Comparison of ENCODE assay signal across 8 cellular contexts in genomic region chr14:60648934-60649814, GRCh38. TPM values are rescaled to one million over a fixed set of nuclear protein-coding genes. Genes with fewer than 3 reads are reported as not detected.
DNase-seq lines count a peak whose midpoint lies in the region; ATAC-seq, FAIRE-seq and TF ChIP-seq lines count a peak whose summit lies in the region.

TSS of gene SIX1 (minus strand) at chr14:60649477. CDS start at chr14:60649189, 288 bp downstream.

- H3K9ac ChIP-seq in HUES64 (ENCODE audit: low read depth, low read length) (no peak within 1 kb of the TSS), iPS-20b (ENCODE audit: low read depth, low read length) (no peak within 1 kb of the TSS)

- H3K4me3 ChIP-seq in HUES64 (ENCODE audit: low read length) (peak within 1 kb of the TSS; percentile 49), brain microvascular endothelial cell (ENCODE audit: low read depth, low read length) (peak within 1 kb of the TSS; percentile 76), iPS-20b (ENCODE audit: low read length) (peak within 1 kb of the TSS; percentile 58; the same call in 1 of the 2 replicates), skeletal muscle cell (ENCODE audit: low read depth, low read length) (peak within 1 kb of the TSS; percentile 79)

- H3K4me1 ChIP-seq in HUES64 (ENCODE audit: insufficient read depth, low read length) (peaks cover 62% of the 10 kb centered on the region), iPS-20b (ENCODE audit: insufficient read depth, low read length) (peaks cover 14% of the 10 kb centered on the region)

- H3K9me3 ChIP-seq in HUES64 (ENCODE audit: insufficient read depth, low read depth, low read length) (no peaks in the 10 kb centered on the region), iPS-20b (ENCODE audit: insufficient read depth, low read depth, low read length) (no peaks in the 10 kb centered on the region)

- peak; percentile 50 for ATAC-seq in GM19023 (IDR thresholded peaks at IDR 0.05; ENCODE audit: unreplicated experiment)

- whole genome bisulfite sequencing in HUES64, result under 1% methylated on average over 75 of the region's 76 CpGs

- peak; percentile 33 for DNase-seq in Ammon's horn (ENCODE audit: low spot score)
- DNase-seq in NOMO-1 treated with DMSO at 0.1 percent for 48 hours (lab: John Stamatoyannopoulos, UW; ENCODE audit: unreplicated experiment), result peak; percentile 73
- DNase-seq in brain microvascular endothelial cell, result peak; percentile 86
- DNase-seq in skeletal muscle cell (ENCODE audit: low read depth), result peak; percentile 90
- DNase-seq in GM19239 (ENCODE audit: insufficient read length, low spot score), result no peak

- peaks cover 100% of the 10 kb centered on the region for H3K27me3 ChIP-seq in HUES64 (ENCODE audit: insufficient read depth, low read length)
- H3K27me3 ChIP-seq in brain microvascular endothelial cell (replicated peaks), result no peaks in the 10 kb centered on the region
- peaks cover 100% of the 10 kb centered on the region for H3K27me3 ChIP-seq in iPS-20b (ENCODE audit: insufficient read depth, low read length)

- TF ChIP-seq CTCF in brain microvascular endothelial cell (IDR thresholded peaks at IDR 0.05; ENCODE audit: low read depth, low read length, missing control alignments), result no peak

- in situ Hi-C loops in brain microvascular endothelial cell (cut with HindIII; ENCODE audit: low pct_ligation_motif_present, low sequenced_read_pairs), result loop anchor here (25.0 kb wide), 2 partner anchors 388 to 588 kb away; no protein-coding TSS in a partner anchor

- FAIRE-seq in GM19239 (lab: Jason Lieb, UNC), result no peak

- H3K27ac ChIP-seq in HUES64 (ENCODE audit: low read depth, low read length) (no peak within 1 kb of the TSS), brain microvascular endothelial cell (peak within 1 kb of the TSS; percentile 80), iPS-20b (ENCODE audit: low read length) (no peak within 1 kb of the TSS)

- H3K36me3 ChIP-seq in HUES64 (ENCODE audit: insufficient read depth, low read length) (no peaks in the 10 kb centered on the region), brain microvascular endothelial cell (replicated peaks) (no peaks in the 10 kb centered on the region), iPS-20b (ENCODE audit: insufficient read depth, low read depth, low read length) (no peaks in the 10 kb centered on the region)

RNA-seq across cellular contexts. Expression of gene SIX1, which starts in this region (rescaled TPM):
- polyA plus RNA-seq in HUES64 (2013, experiment 1 of 2), result 2.0 TPM
- polyA plus RNA-seq in HUES64 (2013, experiment 2 of 2), result 2.7 TPM
